ENCODE assay signal across 8 cellular contexts in genomic region chr6:79544299-79544927, GRCh38. TPM values are rescaled to one million over a fixed set of nuclear protein-coding genes. Genes with fewer than 3 reads are reported as not detected.
DNase-seq lines count a peak whose midpoint lies in the region; ATAC-seq lines count a peak whose summit lies in the region.

No MANE protein-coding gene starts in this region.

- no peaks in the 10 kb centered on the region for H3K36me3 ChIP-seq in skeletal muscle satellite cell (ENCODE audit: insufficient read depth, low read length)

- H3K27me3 ChIP-seq in skeletal muscle satellite cell (ENCODE audit: control insufficient read depth, insufficient read depth, low read length), result no peaks in the 10 kb centered on the region

- peaks cover 23% of the 10 kb centered on the region for H3K4me1 ChIP-seq in skeletal muscle satellite cell (ENCODE audit: control insufficient read depth, insufficient read depth, low read length)

- peak overlapping the region; percentile 18 for H3K4me3 ChIP-seq in skeletal muscle satellite cell (ENCODE audit: low read length)

- ATAC-seq in GM18870 (IDR thresholded peaks at IDR 0.05; ENCODE audit: unreplicated experiment) (peak; percentile 63), HG02642 (IDR thresholded peaks at IDR 0.05; ENCODE audit: poor library complexity, unreplicated experiment) (peak; percentile 58)
- no peak for ATAC-seq in activated CD4-positive, CD25-positive, alpha-beta regulatory T cell treated with anti-CD3 and anti-CD28 coated beads, Interleukin-2, amount 50 U/mL, for 24 hours

- peak; percentile 56 for DNase-seq in NCI-H774 (lab: John Stamatoyannopoulos, UW)
- DNase-seq in fibroblast of peridontal ligament (ENCODE audit: extremely low read depth), result peak; percentile 73
- no peak for DNase-seq in NCI-H524 treated with DMSO at 0.1 percent for 48 hours (lab: John Stamatoyannopoulos, UW)
- DNase-seq in AG08396 (ENCODE audit: low spot score), result no peak

- H3K9ac ChIP-seq in skeletal muscle satellite cell (ENCODE audit: low read depth, low read length), result peak overlapping the region; percentile 68

- H3K9me3 ChIP-seq in skeletal muscle satellite cell (replicated peaks; ENCODE audit: low read length), result no peaks in the 10 kb centered on the region

- H3K4me2 ChIP-seq in skeletal muscle satellite cell (ENCODE audit: low read length), result peak overlapping the region; percentile 69

RNA-seq across cellular contexts. Expression of gene LCA5, which starts 7.2 kb away (rescaled TPM):
- 3.3 and 4.1 TPM in 2 replicates for total RNA-seq in skeletal muscle satellite cell (2012; rRNA removed)

Comparison
In these comparisons a context has a peak if more than half of its experiments do, and no peak if none do; other contexts are left out.
1. ATAC-seq: peak in GM18870 (single experiment) and HG02642 (single experiment); none in activated CD4-positive, CD25-positive, alpha-beta regulatory T cell treated with anti-CD3 and anti-CD28 coated beads, Interleukin-2, amount 50 U/mL, for 24 hours (0 of 2).
2. DNase-seq: peak in NCI-H774 (single experiment) and fibroblast of peridontal ligament (single experiment); none in NCI-H524 treated with DMSO at 0.1 percent for 48 hours (single experiment) and AG08396 (single experiment).